ENCODE assay signal across 12 cellular contexts in the genomic region with DNA sequence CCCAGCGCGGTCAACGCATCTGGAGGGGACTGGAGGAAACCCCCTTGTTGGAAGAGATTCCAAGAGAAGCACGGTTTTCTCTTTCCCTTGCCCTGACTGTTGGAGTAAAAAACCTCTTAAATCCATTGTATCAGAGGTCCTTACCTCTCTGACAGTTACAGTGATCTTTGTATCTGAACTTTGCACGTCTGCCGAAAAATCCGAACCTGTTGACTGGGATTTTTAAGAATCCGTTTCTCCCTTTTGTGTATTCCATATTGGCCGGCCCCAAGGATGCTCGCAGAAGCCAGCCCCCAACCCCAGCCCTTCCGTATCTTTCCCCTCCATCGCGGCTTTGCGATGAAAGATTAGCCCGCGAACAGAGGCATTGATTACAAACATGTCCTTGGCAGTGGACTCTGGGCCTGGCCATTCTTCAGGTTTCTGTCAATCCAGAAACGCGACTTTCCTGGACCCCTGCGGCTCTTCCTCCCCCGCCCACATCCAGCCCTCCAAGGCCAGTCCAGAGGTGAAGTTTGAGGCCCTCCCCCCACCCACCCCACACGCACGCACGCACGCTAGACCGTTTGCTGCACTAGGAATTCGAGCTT. TPM values are rescaled to one million over a fixed set of nuclear protein-coding genes. Genes with fewer than 3 reads are reported as not detected.
DNase-seq lines count a peak whose midpoint lies in the region; ATAC-seq and TF ChIP-seq lines count a peak whose summit lies in the region.
"Had no signal": no experiment of that assay in that cellular context is flagged by ENCODE, and none has a peak within 500 bp of the region (broad histone marks: within the 10 kb centered on the region; RNA-seq: fewer than 3 reads in every experiment).

No MANE protein-coding gene starts in this region.

- no peak for ATAC-seq in central memory CD8-positive, alpha-beta T cell (replicated peaks; ENCODE audit: extremely low read depth, poor library complexity, severe bottlenecking)
- ATAC-seq in naive B cell (ENCODE audit: low read depth in 2 of 2): no peak
- ATAC-seq: GM12878 had no signal

- H3K4me3 Mint-ChIP-seq in central memory CD8-positive, alpha-beta T cell: no peak overlapping the region
- peak overlapping the region in 3 of 8 donors; percentile 51 to 68 (median 67) for H3K4me3 Mint-ChIP-seq in naive B cell
- H3K4me3 Mint-ChIP-seq: memory B cell had no signal

- peaks cover 81% of the 10 kb centered on the region for H3K27me3 Mint-ChIP-seq in central memory CD8-positive, alpha-beta T cell
- H3K27me3 Mint-ChIP-seq in naive B cell: peaks cover 58 to 79% (median 68%) of the 10 kb centered on the region in 3 donors

- TF ChIP-seq CTCF in GM20000 (IDR thresholded peaks at IDR 0.05; ENCODE audit: extremely low read depth, missing control alignments): no peak

- DNase-seq in NCI-H748 (lab: John Stamatoyannopoulos, UW; ENCODE audit: unreplicated experiment) (peak; percentile 14), NCI-H748 treated with DMSO at 0.1 percent for 48 hours (lab: John Stamatoyannopoulos, UW) (no peak), GM20000 (ENCODE audit: low spot score) (peak; percentile 8), naive B cell (no peak), hepatic stellate cell (ENCODE audit: low spot score) (no peak), AG20443 (ENCODE audit: low spot score) (no peak), ecto neural progenitor cell (ENCODE audit: low spot score) (no peak)
- DNase-seq in central memory CD8-positive, alpha-beta T cell (ENCODE audit: low spot score in 2 of 2): no peak
- DNase-seq: GDM1 had no signal

- H3K36me3 Mint-ChIP-seq in central memory CD8-positive, alpha-beta T cell (ENCODE audit: insufficient read depth): peaks cover 33% of the 10 kb centered on the region
- no peaks in the 10 kb centered on the region for H3K36me3 Mint-ChIP-seq in naive B cell

- peaks cover 29% of the 10 kb centered on the region for H3K4me1 Mint-ChIP-seq in central memory CD8-positive, alpha-beta T cell
- peaks cover 12 to 28% (median 27%) of the 10 kb centered on the region in 3 donors for H3K4me1 Mint-ChIP-seq in naive B cell

- H3K27ac Mint-ChIP-seq in central memory CD8-positive, alpha-beta T cell (ENCODE audit: low read depth): peak overlapping the region; percentile 68
- H3K27ac Mint-ChIP-seq in naive B cell: peak overlapping the region in 4 of 6 donors; percentile 71 to 93 (median 83)
- H3K27ac Mint-ChIP-seq: nephron had no signal

- H3K9me3 Mint-ChIP-seq in central memory CD8-positive, alpha-beta T cell: no peaks in the 10 kb centered on the region
- peaks cover 0 to 28% (median 20%) of the 10 kb centered on the region in 7 donors for H3K9me3 Mint-ChIP-seq in naive B cell

RNA-seq across cellular contexts. Expression of a gene that starts 4.6 kb away (rescaled TPM):
- not detected for polyA plus RNA-seq in naive B cell (ENCODE audit: low read depth in 6 of 6)

RNA-seq across cellular contexts. Expression of a gene that starts 22.0 kb away (rescaled TPM):
- polyA plus RNA-seq in naive B cell (ENCODE audit: low read depth in 6 of 6): not detected

Comparison
In these comparisons a context has a peak if more than half of its experiments do, and no peak if none do; other contexts are left out.
1. DNase-seq: peak in NCI-H748 (single experiment) and GM20000 (single experiment); none in NCI-H748 treated with DMSO at 0.1 percent for 48 hours (single experiment), central memory CD8-positive, alpha-beta T cell (0 of 2), naive B cell (single experiment), hepatic stellate cell (single experiment), AG20443 (single experiment) and ecto neural progenitor cell (single experiment).